ENCODE assay signal across 6 cellular contexts in the genomic region with DNA sequence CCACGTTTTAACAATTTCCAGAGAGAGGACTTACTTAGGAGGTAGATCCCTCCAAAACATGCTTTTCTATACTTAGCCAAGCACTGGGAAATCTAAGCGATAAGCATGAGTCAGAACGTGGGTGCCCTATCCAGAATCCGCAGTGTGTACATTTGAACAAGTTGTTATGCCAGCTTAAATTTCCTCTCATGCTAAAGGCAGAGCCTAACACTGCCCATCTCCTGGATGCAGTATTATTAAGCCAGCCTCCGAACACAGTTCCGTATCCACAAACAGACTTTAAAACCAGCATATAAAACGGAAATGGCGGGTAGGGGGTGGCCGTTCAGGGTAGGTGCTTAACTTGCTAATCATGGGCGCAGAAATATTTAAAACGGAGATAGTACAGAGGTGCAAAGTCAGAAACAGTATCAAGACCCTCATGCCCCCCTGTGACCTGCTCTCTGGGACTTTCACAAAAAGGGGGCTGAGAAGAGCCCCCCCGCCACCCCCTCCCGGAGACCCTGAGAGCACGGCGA. TPM values are rescaled to one million over a fixed set of nuclear protein-coding genes. Genes with fewer than 3 reads are reported as not detected.
A peak's percentile ranks its signal among the peaks of the same experiment; 100 is the strongest.
DNase-seq lines count a peak whose midpoint lies in the region; FAIRE-seq and TF ChIP-seq lines count a peak whose summit lies in the region.

No MANE protein-coding gene starts in this region.

- H4K12ac ChIP-seq in trophoblast cell (ENCODE audit: low read depth, low read length), result no peak overlapping the region

- peak overlapping the region; percentile 73 for H3K4me2 ChIP-seq in trophoblast cell (ENCODE audit: low read length)

- peak overlapping the region; percentile 45 for H2AFZ ChIP-seq in trophoblast cell (ENCODE audit: insufficient read depth, low read length, poor library complexity)

- TF ChIP-seq CTCF in GM12864 (IDR thresholded peaks at IDR 0.05; ENCODE audit: low read depth, low read length, missing control alignments) (no peak), epithelial cell of proximal tubule (conservative IDR thresholded peaks at IDR 0.05; ENCODE audit: low read depth, low read length) (no peak)

- H3K4me3 ChIP-seq in GM12864 (ENCODE audit: low read depth, low read length) (peak overlapping the region; percentile 83), epithelial cell of proximal tubule (ENCODE audit: low read depth, low read length) (peak overlapping the region; percentile 66), trophoblast cell (ENCODE audit: low read depth, low read length) (peak overlapping the region; percentile 69)

- H2BK5ac ChIP-seq in trophoblast cell (ENCODE audit: low read depth, low read length, poor library complexity), result no peak overlapping the region

- no peak for DNase-seq in GM12864 (ENCODE audit: low read depth)
- DNase-seq in NCI-H748 (lab: John Stamatoyannopoulos, UW; ENCODE audit: unreplicated experiment), result peak; percentile 58
- DNase-seq in epithelial cell of proximal tubule (ENCODE audit: low read depth), result no peak
- DNase-seq in trophoblast cell, result no peak
- DNase-seq in HTR-8/SVneo (ENCODE audit: insufficient read length, low spot score), result no peak
- no peak for DNase-seq in central memory CD4-positive, alpha-beta T cell

- no peak overlapping the region for H3K18ac ChIP-seq in trophoblast cell (ENCODE audit: low read length)

- H2BK120ac ChIP-seq in trophoblast cell (ENCODE audit: insufficient read depth, low read length, poor library complexity), result no peak overlapping the region

- no peak overlapping the region for H3K14ac ChIP-seq in trophoblast cell (ENCODE audit: low read length)

- no CpG with 5 or more reads among the region's 15 CpGs for WGBS in trophoblast cell (ENCODE audit: extremely low coverage, insufficient coverage, insufficient read length)

- H4K8ac ChIP-seq in trophoblast cell (ENCODE audit: low read depth, low read length), result no peak overlapping the region

- no peaks in the 10 kb centered on the region for H3K36me3 ChIP-seq in trophoblast cell (ENCODE audit: control insufficient read depth in 1 of 2, insufficient read depth in 2 of 2, low read length in 2 of 2)

- no peaks in the 10 kb centered on the region for H3K9me3 ChIP-seq in trophoblast cell (ENCODE audit: insufficient read depth, low read depth, low read length)

- H3K9ac ChIP-seq in trophoblast cell (ENCODE audit: low read length), result no peak overlapping the region

- peaks cover 2% of the 10 kb centered on the region for H3K79me1 ChIP-seq in trophoblast cell (ENCODE audit: low read length)

- no peak for FAIRE-seq in HTR-8/SVneo (lab: Jason Lieb, UNC)

- no peak overlapping the region for H4K91ac ChIP-seq in trophoblast cell (ENCODE audit: low read depth, low read length)

- no peaks in the 10 kb centered on the region for H3K79me2 ChIP-seq in trophoblast cell (ENCODE audit: control insufficient read depth, insufficient read depth, low read length, poor library complexity)

- peaks cover 0 to 3% of the 10 kb centered on the region in 2 experiments for H3K4me1 ChIP-seq in trophoblast cell (ENCODE audit: control insufficient read depth in 1 of 2, insufficient read depth in 2 of 2, low read length in 2 of 2)

- no peak overlapping the region for H2BK12ac ChIP-seq in trophoblast cell (ENCODE audit: low read length)

- no peak overlapping the region for H2AK5ac ChIP-seq in trophoblast cell (ENCODE audit: low read length)

- no peak overlapping the region for H3K27ac ChIP-seq in trophoblast cell (ENCODE audit: low read depth, low read length)

- no peak overlapping the region for H3K4ac ChIP-seq in trophoblast cell (ENCODE audit: low read depth, low read length)

- H3K27me3 ChIP-seq in trophoblast cell (ENCODE audit: insufficient read depth, low read length), result no peaks in the 10 kb centered on the region

- no peak overlapping the region for H3K23ac ChIP-seq in trophoblast cell (ENCODE audit: low read length)

RNA-seq across cellular contexts. Expression of gene LRRIQ4, which starts 1.0 kb away (rescaled TPM):
- 0.07 TPM in 1 of 2 replicates, not detected in the other for total RNA-seq in epithelial cell of proximal tubule
- 0.03 TPM in 2 replicates for polyA plus RNA-seq in trophoblast cell (2013)

RNA-seq across cellular contexts. Expression of gene LRRC34, which starts 1.0 kb away (rescaled TPM):
- total RNA-seq in epithelial cell of proximal tubule, result 9.8 and 17.1 TPM in 2 replicates
- 0.37 and 0.49 TPM in 2 replicates for polyA plus RNA-seq in trophoblast cell (2013)

RNA-seq across cellular contexts. Expression of gene MYNN, which starts 38.5 kb away (rescaled TPM):
- 10.9 and 17.6 TPM in 2 replicates for total RNA-seq in epithelial cell of proximal tubule
- polyA plus RNA-seq in trophoblast cell (2013), result 12.6 TPM in 2 replicates

RNA-seq across cellular contexts. Expression of gene ACTRT3, which starts 42.3 kb away (rescaled TPM):
- 2.6 and 3.8 TPM in 2 replicates for total RNA-seq in epithelial cell of proximal tubule
- polyA plus RNA-seq in trophoblast cell (2013), result 0.44 and 0.49 TPM in 2 replicates

RNA-seq across cellular contexts. Expression of gene TERC, which starts 46.8 kb away (rescaled TPM):
- 196 and 307 TPM in 2 replicates for total RNA-seq in epithelial cell of proximal tubule
- polyA plus RNA-seq in trophoblast cell (2013), result 0.29 TPM in 1 of 2 replicates, not detected in the other
